In the genomic region with DNA sequence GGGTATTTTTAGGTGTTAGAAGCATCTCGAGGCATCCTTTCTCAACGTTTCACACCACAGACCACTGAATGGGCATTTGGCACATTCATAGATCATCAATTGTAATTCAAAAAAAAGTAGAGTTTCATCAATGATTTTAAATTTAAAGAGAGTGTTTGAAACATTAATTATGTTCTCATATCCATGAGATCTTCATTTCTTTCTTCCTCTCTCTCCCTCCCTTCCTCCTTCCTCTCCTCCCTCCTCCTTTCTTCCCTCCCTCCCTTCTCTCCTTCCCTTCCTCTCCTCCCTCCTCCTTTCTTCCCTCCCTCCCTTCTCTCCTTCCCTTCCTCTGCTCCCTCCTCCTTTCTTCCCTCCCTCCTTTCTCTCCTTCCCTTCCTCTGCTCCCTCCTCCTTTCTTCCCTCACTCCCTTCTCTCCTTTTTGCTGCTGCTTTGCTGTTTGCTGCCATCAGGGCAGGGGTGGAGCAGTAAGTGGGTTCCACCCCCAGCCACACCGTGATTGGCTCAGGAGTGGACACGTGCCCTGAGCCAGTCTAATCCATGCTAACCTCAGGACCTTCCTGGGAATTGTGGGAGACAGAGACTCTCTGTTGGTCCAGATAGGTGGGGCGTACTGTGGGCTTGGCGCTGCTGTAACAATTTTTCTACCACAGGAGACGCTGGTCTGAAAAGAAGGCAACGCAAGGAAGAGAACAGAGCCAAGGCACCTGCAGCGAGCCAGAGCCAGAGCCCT, we compare ENCODE assay signal across 9 cellular contexts. TPM values are rescaled to one million over a fixed set of nuclear protein-coding genes. Genes with fewer than 3 reads are reported as not detected.
DNase-seq lines count a peak whose midpoint lies in the region; ATAC-seq, FAIRE-seq and TF ChIP-seq lines count a peak whose summit lies in the region.
"Had no signal": no experiment of that assay in that cellular context is flagged by ENCODE, and none has a peak within 500 bp of the region (broad histone marks: within the 10 kb centered on the region; RNA-seq: fewer than 3 reads in every experiment).

No MANE protein-coding gene starts in this region.

- peak overlapping the region; percentile 76 for H3K4me2 ChIP-seq in HepG2 (ENCODE audit: low read depth, low read length)

- no peak for FAIRE-seq in HepG2 (lab: Jason Lieb, UNC)

- no peaks in the 10 kb centered on the region for H3K79me2 ChIP-seq in HepG2 (ENCODE audit: insufficient read depth, low read length)

- H3K9me3 ChIP-seq in HepG2 (ENCODE audit: low read length): no peaks in the 10 kb centered on the region
- H3K9me3 ChIP-seq in thyroid gland: no peaks in the 10 kb centered on the region

- H3K4me3 ChIP-seq in HepG2 (replicated peaks in 1 of 3; ENCODE audit: insufficient read depth in 1 of 3, low read depth in 2 of 3, low read length in 3 of 3) (peak overlapping the region; percentile 4 to 49 (median 22); a peak in 5 of 6 replicates), thyroid gland (replicated peaks in 1 of 3) (no peak overlapping the region)

- WGBS in HepG2 (ENCODE audit: low lambda C conversion rate): 17% methylated on average over 9 of the region's 9 CpGs
- 20 to 23% methylated on average over 8 to 9 of the region's 9 CpGs for WGBS in thyroid gland, 2 donors

- H3K27me3 ChIP-seq in HepG2 (ENCODE audit: control insufficient read depth in 1 of 2, insufficient read depth in 2 of 2, low read length in 2 of 2) (no peaks in the 10 kb centered on the region), thyroid gland (no peaks in the 10 kb centered on the region)

- H3K27ac ChIP-seq in HepG2 (ENCODE audit: extremely low read length, insufficient read depth, low read length) (peak overlapping the region; percentile 70), thyroid gland (peak overlapping the region; percentile 85 to 95 (median 87))
- H3K27ac ChIP-seq: HL-60 had no signal

- no peak overlapping the region for H2AFZ ChIP-seq in HepG2 (ENCODE audit: low read length)

- H3K4me1 ChIP-seq in HepG2 (ENCODE audit: insufficient read depth, low read length): peaks cover 53% of the 10 kb centered on the region
- H3K4me1 ChIP-seq in thyroid gland: peaks cover 27 to 56% of the 10 kb centered on the region in 2 donors

- no peaks in the 10 kb centered on the region for H3K36me3 ChIP-seq in HepG2 (replicated peaks in 1 of 2; ENCODE audit: control insufficient read depth in 1 of 2, insufficient read depth in 2 of 2, low read length in 2 of 2)
- H3K36me3 ChIP-seq in thyroid gland: no peaks in the 10 kb centered on the region

- peak; percentile 41 for DNase-seq in ELF-1 (ENCODE audit: low read depth, low spot score)
- DNase-seq in NCI-H226: peak; percentile 80
- peak; percentile 70 to 96 for DNase-seq in cerebellar nuclear complex (lab: John Stamatoyannopoulos, UW)
- DNase-seq in HepG2 (ENCODE audit: low spot score): peak; percentile 88
- DNase-seq in thyroid gland: peak; percentile 81 to 88
- no peak for DNase-seq in NCI-H1092 treated with DMSO at 0.1 percent for 48 hours (lab: John Stamatoyannopoulos, UW)
- DNase-seq in central memory CD4-positive, alpha-beta T cell: no peak

- BruUV-seq in HepG2 (replicated peaks; lab: Mats Ljungman, UMichigan): no TSS peak

- TF ChIP-seq EP300 in HepG2 (IDR thresholded peaks at IDR 0.05; ENCODE audit: low read depth in 2 of 2, low read length in 2 of 2): no peak
- TF ChIP-seq EP300 in HepG2 (CRISPR knock-in tag; IDR thresholded peaks at IDR 0.05; ENCODE audit: borderline replicate concordance): no peak

- ATAC-seq in HepG2 (peak; percentile 95), GM21447 (IDR thresholded peaks at IDR 0.05; ENCODE audit: unreplicated experiment) (no peak)

- intact Hi-C loops in HepG2 (cut with micrococcal nuclease; ENCODE audit: unreplicated experiment) (loop anchor here (2.0 to 5.0 kb wide), 2 partner anchors 49 to 53 kb away; no protein-coding TSS in a partner anchor), thyroid gland (cut with DNase I) (loop anchor here (10.0 kb wide), 1 partner anchor 61 kb away; a partner anchor contains a TSS)

- H3K9ac ChIP-seq in HepG2 (ENCODE audit: insufficient read depth, low read depth, low read length): peak overlapping the region; percentile 45

- no peak for TF ChIP-seq RAD21 in HepG2 (CRISPR knock-in tag; IDR thresholded peaks at IDR 0.05)

- POLR2A ChIA-PET in HepG2 (lab: Yijun Ruan, JAX): interaction anchor here (0.6 to 1.5 kb wide), 5 partner anchors 53 to 1121 kb away, joined by 3 to 8 read pairs (median 4); a partner anchor contains a TSS

- CTCF ChIA-PET in HepG2 (lab: Yijun Ruan, JAX; ENCODE audit: low intra/inter-chr PET ratio, low total read pairs): no interaction called here

- TF ChIP-seq POLR2A in HepG2 (IDR thresholded peaks at IDR 0.05; ENCODE audit: insufficient read depth in 1 of 2, low read depth in 2 of 2, low read length in 2 of 2) (peak; percentile 36 to 48; a peak in 1 of 4 replicates), thyroid gland (IDR thresholded peaks at IDR 0.05) (peak in 1 of 2 donors; percentile 76)

- TF ChIP-seq CTCF in HepG2 (CRISPR knock-in tag; IDR thresholded peaks at IDR 0.05) (peak; percentile 43), thyroid gland (IDR thresholded peaks at IDR 0.05) (peak in 4 of 6 experiments; percentile 20 to 55 (median 43))

- H4K20me1 ChIP-seq in HepG2 (ENCODE audit: insufficient read depth, low read length): no peaks in the 10 kb centered on the region

- in situ Hi-C loops in HepG2 (cut with HindIII; ENCODE audit: extremely low pct_ligation_motif_present, low pct_unique_long_range_greater_than_20kb): no loop called here

RNA-seq across cellular contexts. Expression of a gene that starts 33.8 kb away (rescaled TPM):
- total RNA-seq in HepG2 (2016; rRNA removed; fragmentation: Illumina TruSeq; extraction: Trizol) (not detected in 2 replicates), thyroid gland (under 1 TPM in 1 of 4 donors, not detected in 3; 0.67 TPM)
- total RNA-seq in HepG2 (2016; cell fraction: cytosol; rRNA removed; fragmentation: Illumina TruSeq; extraction: Trizol; ENCODE audit: low read depth): not detected in 2 replicates
- not detected in 2 replicates for total RNA-seq in HepG2 (2016; cell fraction: insoluble cytoplasmic fraction; rRNA removed; fragmentation: Illumina TruSeq; extraction: Trizol)
- not detected in 2 replicates for total RNA-seq in HepG2 (2016; cell fraction: membrane; rRNA removed; fragmentation: Illumina TruSeq; extraction: Trizol)
- not detected in 2 replicates for total RNA-seq in HepG2 (2016; cell fraction: nucleus; rRNA removed; fragmentation: Illumina TruSeq; extraction: Trizol)
- polyA plus RNA-seq in HepG2 (2011; rRNA removed): not detected in 2 replicates
- not detected in 2 replicates for polyA plus RNA-seq in HepG2 (2011; cell fraction: cytosol; rRNA removed)
- not detected in 2 replicates for polyA plus RNA-seq in HepG2 (2011; cell fraction: nucleus; rRNA removed)
- not detected in 2 replicates for polyA plus RNA-seq in HepG2 (2012)
- not detected in 2 replicates for polyA plus RNA-seq in HepG2 (2016; cell fraction: cytosol; fragmentation: Illumina TruSeq; extraction: Trizol; ENCODE audit: low read depth)
- not detected in 2 replicates for polyA plus RNA-seq in HepG2 (2016; cell fraction: insoluble cytoplasmic fraction; fragmentation: Illumina TruSeq; extraction: Trizol; ENCODE audit: low read depth)
- polyA plus RNA-seq in HepG2 (2016; cell fraction: membrane; fragmentation: Illumina TruSeq; extraction: Trizol; ENCODE audit: low read depth): not detected in 2 replicates
- polyA plus RNA-seq in HepG2 (2016; cell fraction: nucleus; fragmentation: Illumina TruSeq; extraction: Trizol; ENCODE audit: insufficient read depth, low read depth): not detected in 2 replicates
- polyA minus RNA-seq in HepG2 (2011; rRNA and poly(A)+ RNA removed; ENCODE audit: low replicate concordance): not detected in 2 replicates
- not detected in 2 replicates for polyA minus RNA-seq in HepG2 (2011; cell fraction: cytosol; rRNA and poly(A)+ RNA removed)
- not detected in 2 replicates for polyA minus RNA-seq in HepG2 (2011; cell fraction: nucleus; rRNA and poly(A)+ RNA removed)

RNA-seq across cellular contexts. Expression of a gene that starts 51.6 kb away (rescaled TPM):
- total RNA-seq in HepG2 (2016; rRNA removed; fragmentation: Illumina TruSeq; extraction: Trizol): 4.7 and 6.5 TPM in 2 replicates
- 0.51 and 0.79 TPM in 2 replicates for total RNA-seq in HepG2 (2016; cell fraction: cytosol; rRNA removed; fragmentation: Illumina TruSeq; extraction: Trizol; ENCODE audit: low read depth)
- 4.0 and 6.6 TPM in 2 replicates for total RNA-seq in HepG2 (2016; cell fraction: insoluble cytoplasmic fraction; rRNA removed; fragmentation: Illumina TruSeq; extraction: Trizol)
- total RNA-seq in HepG2 (2016; cell fraction: membrane; rRNA removed; fragmentation: Illumina TruSeq; extraction: Trizol): 2.0 TPM in 2 replicates
- total RNA-seq in HepG2 (2016; cell fraction: nucleus; rRNA removed; fragmentation: Illumina TruSeq; extraction: Trizol): 7.6 and 8.9 TPM in 2 replicates
- 1.7 and 2.6 TPM in 2 replicates for polyA plus RNA-seq in HepG2 (2011; rRNA removed)
- polyA plus RNA-seq in HepG2 (2011; cell fraction: cytosol; rRNA removed): 1.2 and 1.3 TPM in 2 replicates
- 13.0 and 15.1 TPM in 2 replicates for polyA plus RNA-seq in HepG2 (2011; cell fraction: nucleus; rRNA removed)
- polyA plus RNA-seq in HepG2 (2012): 4.0 and 5.0 TPM in 2 replicates
- 0.35 and 0.47 TPM in 2 replicates for polyA plus RNA-seq in HepG2 (2016; cell fraction: cytosol; fragmentation: Illumina TruSeq; extraction: Trizol; ENCODE audit: low read depth)
- 3.9 and 4.7 TPM in 2 replicates for polyA plus RNA-seq in HepG2 (2016; cell fraction: insoluble cytoplasmic fraction; fragmentation: Illumina TruSeq; extraction: Trizol; ENCODE audit: low read depth)
- 0.98 and 1.0 TPM in 2 replicates for polyA plus RNA-seq in HepG2 (2016; cell fraction: membrane; fragmentation: Illumina TruSeq; extraction: Trizol; ENCODE audit: low read depth)
- polyA plus RNA-seq in HepG2 (2016; cell fraction: nucleus; fragmentation: Illumina TruSeq; extraction: Trizol; ENCODE audit: insufficient read depth, low read depth): 13.0 and 13.1 TPM in 2 replicates
- 8.8 and 30.1 TPM in 2 replicates for polyA minus RNA-seq in HepG2 (2011; rRNA and poly(A)+ RNA removed; ENCODE audit: low replicate concordance)
- polyA minus RNA-seq in HepG2 (2011; cell fraction: cytosol; rRNA and poly(A)+ RNA removed): 5.5 and 5.9 TPM in 2 replicates
- 9.9 and 16.2 TPM in 2 replicates for polyA minus RNA-seq in HepG2 (2011; cell fraction: nucleus; rRNA and poly(A)+ RNA removed)
- 100 to 1,000 TPM in 2 of 4 donors, 10 to 100 TPM in 2; 47.2 to 118 (median 85.0) TPM for total RNA-seq in thyroid gland

RNA-seq across cellular contexts. Expression of a gene that starts 58.5 kb away (rescaled TPM):
- total RNA-seq in HepG2 (2016; rRNA removed; fragmentation: Illumina TruSeq; extraction: Trizol) (8.8 and 13.9 TPM in 2 replicates), thyroid gland (1 to 10 TPM in 3 of 4 donors, not detected in 1; 1.7 to 5.1 (median 2.9) TPM)
- 1.5 and 2.7 TPM in 2 replicates for total RNA-seq in HepG2 (2016; cell fraction: cytosol; rRNA removed; fragmentation: Illumina TruSeq; extraction: Trizol; ENCODE audit: low read depth)
- 8.7 and 13.4 TPM in 2 replicates for total RNA-seq in HepG2 (2016; cell fraction: insoluble cytoplasmic fraction; rRNA removed; fragmentation: Illumina TruSeq; extraction: Trizol)
- 3.5 and 3.8 TPM in 2 replicates for total RNA-seq in HepG2 (2016; cell fraction: membrane; rRNA removed; fragmentation: Illumina TruSeq; extraction: Trizol)
- total RNA-seq in HepG2 (2016; cell fraction: nucleus; rRNA removed; fragmentation: Illumina TruSeq; extraction: Trizol): 4.5 and 4.8 TPM in 2 replicates
- 4.3 and 6.7 TPM in 2 replicates for polyA plus RNA-seq in HepG2 (2011; rRNA removed)
- polyA plus RNA-seq in HepG2 (2011; cell fraction: cytosol; rRNA removed): 7.1 and 9.4 TPM in 2 replicates
- polyA plus RNA-seq in HepG2 (2011; cell fraction: nucleus; rRNA removed): 2.7 and 3.5 TPM in 2 replicates
- 2.1 and 7.1 TPM in 2 replicates for polyA plus RNA-seq in HepG2 (2012)
- polyA plus RNA-seq in HepG2 (2016; cell fraction: cytosol; fragmentation: Illumina TruSeq; extraction: Trizol; ENCODE audit: low read depth): 3.0 and 3.6 TPM in 2 replicates
- polyA plus RNA-seq in HepG2 (2016; cell fraction: insoluble cytoplasmic fraction; fragmentation: Illumina TruSeq; extraction: Trizol; ENCODE audit: low read depth): 20.9 and 21.9 TPM in 2 replicates
- polyA plus RNA-seq in HepG2 (2016; cell fraction: membrane; fragmentation: Illumina TruSeq; extraction: Trizol; ENCODE audit: low read depth): 3.2 and 4.1 TPM in 2 replicates
- polyA plus RNA-seq in HepG2 (2016; cell fraction: nucleus; fragmentation: Illumina TruSeq; extraction: Trizol; ENCODE audit: insufficient read depth, low read depth): 9.6 and 11.7 TPM in 2 replicates
- polyA minus RNA-seq in HepG2 (2011; rRNA and poly(A)+ RNA removed; ENCODE audit: low replicate concordance): 9.8 and 29.9 TPM in 2 replicates
- 3.8 and 5.0 TPM in 2 replicates for polyA minus RNA-seq in HepG2 (2011; cell fraction: cytosol; rRNA and poly(A)+ RNA removed)
- polyA minus RNA-seq in HepG2 (2011; cell fraction: nucleus; rRNA and poly(A)+ RNA removed): 1.2 and 1.6 TPM in 2 replicates

Comparison
In these comparisons a context has a peak if more than half of its experiments do, and no peak if none do; other contexts are left out.
1. DNase-seq: peak in ELF-1 (single experiment), NCI-H226 (single experiment), cerebellar nuclear complex (2 of 2), HepG2 (single experiment) and thyroid gland (2 of 2); none in NCI-H1092 treated with DMSO at 0.1 percent for 48 hours (single experiment) and central memory CD4-positive, alpha-beta T cell (single experiment).
2. H3K4me3 ChIP-seq: peak in HepG2 (3 of 3); none in thyroid gland (0 of 3).
3. RNA of a gene that starts 51.6 kb away (total RNA-seq): 47.2 to 118 TPM in thyroid gland; 0.51 to 8.9 TPM in HepG2; every median in the first group is over 4 times any median in the second.